In the genomic region with DNA sequence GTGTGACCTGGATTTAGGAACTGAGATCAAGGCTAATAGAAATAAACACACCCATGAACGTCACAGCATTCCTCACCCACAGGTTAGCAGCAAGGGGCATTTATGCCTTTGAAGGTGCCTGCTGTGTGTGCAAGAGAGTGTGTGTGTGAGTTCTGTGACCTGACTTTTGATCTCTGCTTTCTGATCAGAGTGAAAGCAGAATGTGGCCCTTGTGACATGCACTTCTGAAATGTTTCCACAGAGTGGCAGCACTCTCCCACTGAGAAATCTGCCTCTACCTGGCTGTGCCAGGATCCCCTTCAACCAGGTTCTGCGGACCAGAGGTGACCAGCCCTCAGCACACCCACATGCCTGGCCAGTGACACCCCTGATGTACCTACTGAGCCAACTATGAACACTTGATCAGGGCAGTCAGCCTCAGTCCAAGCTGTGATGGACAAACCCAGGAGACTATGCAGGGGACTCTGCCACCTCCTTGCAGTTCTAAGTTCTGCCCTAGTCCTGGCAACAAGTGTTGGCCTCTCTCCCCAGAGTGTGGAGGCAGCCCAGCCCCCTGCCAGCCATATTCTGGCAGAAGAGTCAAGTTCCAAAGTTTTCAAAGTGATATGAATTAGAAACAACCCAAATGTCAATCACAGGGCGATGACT, we compare ENCODE assay signal across 1 cellular context.
TF ChIP-seq lines count a peak whose summit lies in the region.

No MANE protein-coding gene starts in this region.

TF ChIP-seq in HEK293, 187 proteins besides CTCF, POLR2A, EP300 and RAD21 (continued from another document):
- TF ChIP-seq, protein P1, sequence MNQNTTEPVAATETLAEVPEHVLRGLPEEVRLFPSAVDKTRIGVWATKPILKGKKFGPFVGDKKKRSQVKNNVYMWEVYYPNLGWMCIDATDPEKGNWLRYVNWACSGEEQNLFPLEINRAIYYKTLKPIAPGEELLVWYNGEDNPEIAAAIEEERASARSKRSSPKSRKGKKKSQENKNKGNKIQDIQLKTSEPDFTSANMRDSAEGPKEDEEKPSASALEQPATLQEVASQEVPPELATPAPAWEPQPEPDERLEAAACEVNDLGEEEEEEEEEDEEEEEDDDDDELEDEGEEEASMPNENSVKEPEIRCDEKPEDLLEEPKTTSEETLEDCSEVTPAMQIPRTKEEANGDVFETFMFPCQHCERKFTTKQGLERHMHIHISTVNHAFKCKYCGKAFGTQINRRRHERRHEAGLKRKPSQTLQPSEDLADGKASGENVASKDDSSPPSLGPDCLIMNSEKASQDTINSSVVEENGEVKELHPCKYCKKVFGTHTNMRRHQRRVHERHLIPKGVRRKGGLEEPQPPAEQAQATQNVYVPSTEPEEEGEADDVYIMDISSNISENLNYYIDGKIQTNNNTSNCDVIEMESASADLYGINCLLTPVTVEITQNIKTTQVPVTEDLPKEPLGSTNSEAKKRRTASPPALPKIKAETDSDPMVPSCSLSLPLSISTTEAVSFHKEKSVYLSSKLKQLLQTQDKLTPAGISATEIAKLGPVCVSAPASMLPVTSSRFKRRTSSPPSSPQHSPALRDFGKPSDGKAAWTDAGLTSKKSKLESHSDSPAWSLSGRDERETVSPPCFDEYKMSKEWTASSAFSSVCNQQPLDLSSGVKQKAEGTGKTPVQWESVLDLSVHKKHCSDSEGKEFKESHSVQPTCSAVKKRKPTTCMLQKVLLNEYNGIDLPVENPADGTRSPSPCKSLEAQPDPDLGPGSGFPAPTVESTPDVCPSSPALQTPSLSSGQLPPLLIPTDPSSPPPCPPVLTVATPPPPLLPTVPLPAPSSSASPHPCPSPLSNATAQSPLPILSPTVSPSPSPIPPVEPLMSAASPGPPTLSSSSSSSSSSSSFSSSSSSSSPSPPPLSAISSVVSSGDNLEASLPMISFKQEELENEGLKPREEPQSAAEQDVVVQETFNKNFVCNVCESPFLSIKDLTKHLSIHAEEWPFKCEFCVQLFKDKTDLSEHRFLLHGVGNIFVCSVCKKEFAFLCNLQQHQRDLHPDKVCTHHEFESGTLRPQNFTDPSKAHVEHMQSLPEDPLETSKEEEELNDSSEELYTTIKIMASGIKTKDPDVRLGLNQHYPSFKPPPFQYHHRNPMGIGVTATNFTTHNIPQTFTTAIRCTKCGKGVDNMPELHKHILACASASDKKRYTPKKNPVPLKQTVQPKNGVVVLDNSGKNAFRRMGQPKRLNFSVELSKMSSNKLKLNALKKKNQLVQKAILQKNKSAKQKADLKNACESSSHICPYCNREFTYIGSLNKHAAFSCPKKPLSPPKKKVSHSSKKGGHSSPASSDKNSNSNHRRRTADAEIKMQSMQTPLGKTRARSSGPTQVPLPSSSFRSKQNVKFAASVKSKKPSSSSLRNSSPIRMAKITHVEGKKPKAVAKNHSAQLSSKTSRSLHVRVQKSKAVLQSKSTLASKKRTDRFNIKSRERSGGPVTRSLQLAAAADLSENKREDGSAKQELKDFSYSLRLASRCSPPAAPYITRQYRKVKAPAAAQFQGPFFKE (tag by site-specific recombination; IDR thresholded peaks at IDR 0.05; ENCODE audit: borderline replicate concordance) = no peak
- TF ChIP-seq PRDM1 (tag by site-specific recombination; IDR thresholded peaks at IDR 0.05) (peak; percentile 57; the same call in 1 of the 2 replicates), ZNF341 (tag by site-specific recombination; IDR thresholded peaks at IDR 0.05; ENCODE audit: low read depth) (peak; percentile 50), ZNF23 (tag by site-specific recombination; IDR thresholded peaks at IDR 0.05; ENCODE audit: borderline replicate concordance) (no peak), ZNF654 (tag by site-specific recombination; IDR thresholded peaks at IDR 0.05; ENCODE audit: low read depth) (peak; percentile 84)
